ENCODE assay signal across 15 cellular contexts in genomic region chr7:90910136-90910535, GRCh38.
"Had no signal": no experiment of that assay in that cellular context is flagged by ENCODE, and none has a peak within 500 bp of the region (broad histone marks: within the 10 kb centered on the region; RNA-seq: fewer than 3 reads in every experiment).

No MANE protein-coding gene starts in this region.

- DNase-seq: activated CD4-positive, alpha-beta memory T cell treated with anti-CD3 and anti-CD28 coated beads for 36 hours; activated CD4-positive, alpha-beta T cell treated with anti-CD3 and anti-CD28 coated beads for 36 hours; activated CD8-positive, alpha-beta memory T cell treated with anti-CD3 and anti-CD28 coated beads, Interleukin-2, amount 10 ng/mL, durations not matched to agents 7 days and 5 days; activated naive CD4-positive, alpha-beta T cell treated with anti-CD3 and anti-CD28 coated beads, Interleukin-2, amount 50 U/mL, for 16 hours; activated T-cell treated with anti-CD3 and anti-CD28 coated beads, Interleukin-2, amount 50 U/mL, for 1 hour; caudate nucleus; gastrocnemius medialis; heart right ventricle; islet precursor cell; midbrain; ovary; right lobe of liver; stimulated activated naive CD8-positive, alpha-beta T cell treated with anti-CD3 and anti-CD28 coated beads, Interleukin-15, amount 100 ng/mL, for 72 hours; T-helper 17 cell; upper lobe of right lung had no signal

- ATAC-seq: activated CD4-positive, alpha-beta T cell treated with anti-CD3 and anti-CD28 coated beads for 36 hours; activated CD8-positive, alpha-beta memory T cell treated with anti-CD3 and anti-CD28 coated beads, Interleukin-2, amount 10 ng/mL, durations not matched to agents 7 days and 5 days; gastrocnemius medialis; heart right ventricle; right lobe of liver; stimulated activated naive CD8-positive, alpha-beta T cell treated with anti-CD3 and anti-CD28 coated beads, Interleukin-15, amount 100 ng/mL, for 72 hours; T-helper 17 cell; upper lobe of right lung had no signal
